ENCODE assay signal across 8 cellular contexts in genomic region chr5:173057062-173057924, GRCh38. TPM values are rescaled to one million over a fixed set of nuclear protein-coding genes. Genes with fewer than 3 reads are reported as not detected.
DNase-seq lines count a peak whose midpoint lies in the region; ATAC-seq and TF ChIP-seq lines count a peak whose summit lies in the region.

No MANE protein-coding gene starts in this region.

- ATAC-seq in HG03432 (IDR thresholded peaks at IDR 0.05; ENCODE audit: unreplicated experiment), result peak; percentile 83

- DNase-seq in Ammon's horn (ENCODE audit: low spot score), result peak; percentile 99
- DNase-seq in NCI-H460 (ENCODE audit: extremely low read depth, low read depth), result peak; percentile 98
- peak; percentile 96 for DNase-seq in activated CD4-positive, alpha-beta T cell treated with anti-CD3 and anti-CD28 coated beads for 1 hour
- DNase-seq in cerebellum (ENCODE audit: low spot score), result peak; percentile 96
- DNase-seq in kidney epithelial cell (ENCODE audit: low read depth), result peak; percentile 84
- peak; percentile 100 for DNase-seq in stimulated activated CD4-positive, alpha-beta T cell treated with anti-CD3 and anti-CD28 coated beads, Interleukin-15, amount 100 ng/mL, for 24 hours

- no peak for TF ChIP-seq CTCF in kidney epithelial cell (IDR thresholded peaks at IDR 0.05; ENCODE audit: insufficient read depth, low read length, poor library complexity, severe bottlenecking)

- peak overlapping the region; percentile 75 for H3K4me3 ChIP-seq in kidney epithelial cell (ENCODE audit: low read depth, low read length)

- TF ChIP-seq POLR2A in GM19193 (IDR thresholded peaks at IDR 0.05; ENCODE audit: extremely low read depth, insufficient read depth, insufficient read length), result peak; percentile 72

- no peaks in the 10 kb centered on the region for H3K27me3 ChIP-seq in kidney epithelial cell (ENCODE audit: control insufficient read depth, insufficient read depth, low read length)

- no peaks in the 10 kb centered on the region for H3K36me3 ChIP-seq in kidney epithelial cell (ENCODE audit: control insufficient read depth, insufficient read depth, low read length)

RNA-seq across cellular contexts. Expression of gene CREBRF, which starts 1.1 kb away (rescaled TPM):
- total RNA-seq in NCI-H460 (2014; rRNA removed; shearing (Covaris generic)), result 4.9 and 5.7 TPM in 2 replicates
- 0.76 and 0.96 TPM in 2 replicates for polyA plus RNA-seq in NCI-H460 (2014; cell fraction: nucleus; rRNA removed)
- total RNA-seq in cerebellum, result 23.5 TPM
- 11.4 and 13.1 TPM in 2 replicates for total RNA-seq in kidney epithelial cell

Comparison
In these comparisons a context has a peak if more than half of its experiments do, and no peak if none do; other contexts are left out.
1. Peak in every context shown above with its lines: DNase-seq, ATAC-seq and H3K4me3 ChIP-seq.